Comparison of ENCODE assay signal across 12 cellular contexts in the genomic region with DNA sequence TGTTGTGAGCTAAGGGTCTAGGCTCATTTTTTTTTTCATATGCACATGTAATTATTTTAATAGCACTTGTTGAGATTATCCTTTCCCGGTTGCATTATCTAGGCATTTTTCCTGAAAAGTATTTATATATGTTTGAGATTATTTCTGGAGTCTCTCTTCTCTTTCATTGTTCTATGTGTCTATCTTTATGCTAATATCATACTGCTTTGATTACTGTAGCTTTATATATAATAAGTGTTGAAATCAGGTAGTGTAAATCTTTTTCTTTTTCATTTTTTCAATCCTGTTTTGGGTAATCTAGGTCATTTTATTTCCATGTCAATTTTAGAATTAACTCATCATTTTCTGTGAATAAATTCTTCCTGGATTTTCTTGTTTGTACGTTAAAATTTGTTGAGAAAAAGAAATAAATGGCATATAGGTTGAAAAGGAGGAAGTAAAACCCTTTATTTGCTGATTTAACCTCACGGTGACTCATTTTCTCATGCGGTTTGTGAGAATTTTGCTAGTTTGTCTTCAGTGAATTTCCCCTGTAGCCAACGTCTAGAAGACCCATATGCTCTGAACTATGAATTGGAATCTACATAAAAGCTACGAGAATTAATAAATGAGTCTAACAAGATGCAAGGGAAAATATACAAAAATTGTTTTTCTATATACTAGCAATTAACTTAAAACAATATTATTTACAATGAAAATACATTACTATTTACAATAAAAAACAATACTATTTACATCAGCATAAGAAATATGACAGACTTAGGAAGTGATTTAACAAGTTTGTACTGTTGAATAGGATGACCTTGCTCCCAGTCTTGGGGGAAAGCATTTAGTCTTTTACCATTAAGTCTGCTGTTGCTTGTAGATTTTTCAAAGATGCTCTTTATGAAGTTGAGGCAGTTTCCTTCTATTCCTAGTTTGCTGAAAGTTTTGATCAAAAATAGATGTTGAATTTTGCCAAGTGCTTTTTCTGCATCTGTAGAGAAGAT. TPM values are rescaled to one million over a fixed set of nuclear protein-coding genes. Genes with fewer than 3 reads are reported as not detected.
A peak's percentile ranks its signal among the peaks of the same experiment; 100 is the strongest.
DNase-seq lines count a peak whose midpoint lies in the region; ATAC-seq lines count a peak whose summit lies in the region.
"Had no signal": no experiment of that assay in that cellular context is flagged by ENCODE, and none has a peak within 500 bp of the region (broad histone marks: within the 10 kb centered on the region; RNA-seq: fewer than 3 reads in every experiment).

No MANE protein-coding gene starts in this region.

- DNase-seq in epidermal melanocyte (ENCODE audit: insufficient read length, low spot score) (no peak), left cardiac atrium (no peak), left ventricle myocardium superior (no peak)
- DNase-seq in stimulated activated CD8-positive, alpha-beta memory T cell treated with anti-CD3 and anti-CD28 coated beads, Interleukin-4, amount 100 ng/mL, for 48 hours = no peak
- DNase-seq: activated CD4-positive, CD25-positive, alpha-beta regulatory T cell; MM.1S had no signal

- H3K4me3 Mint-ChIP-seq in activated T-helper 17 cell treated with anti-CD3 and anti-CD28 coated beads, Interleukin-2, amount 50 U/mL, for 72 hours = no peak overlapping the region
- H3K4me3 Mint-ChIP-seq: central memory CD8-positive, alpha-beta T cell had no signal

- ATAC-seq in GM18517 (IDR thresholded peaks at IDR 0.05; ENCODE audit: unreplicated experiment) (peak; percentile 93), GM21717 (IDR thresholded peaks at IDR 0.05; ENCODE audit: unreplicated experiment) (peak; percentile 87), HG03469 (IDR thresholded peaks at IDR 0.05; ENCODE audit: unreplicated experiment) (peak; percentile 91), left cardiac atrium (no peak), left ventricle myocardium superior (no peak)
- peak; percentile 26 for ATAC-seq in activated T-helper 17 cell treated with anti-CD3 and anti-CD28 coated beads, Interleukin-2, amount 50 U/mL, for 72 hours (replicated peaks)

- peaks cover 8% of the 10 kb centered on the region for H3K9me3 Mint-ChIP-seq in activated T-helper 17 cell treated with anti-CD3 and anti-CD28 coated beads, Interleukin-2, amount 50 U/mL, for 72 hours

- intact Hi-C loops in left cardiac atrium (cut with DNase I) (no loop called here), left ventricle myocardium superior (cut with micrococcal nuclease) (no loop called here)

- no peaks in the 10 kb centered on the region for H3K4me1 Mint-ChIP-seq in activated T-helper 17 cell treated with anti-CD3 and anti-CD28 coated beads, Interleukin-2, amount 50 U/mL, for 72 hours
- H3K4me1 Mint-ChIP-seq: central memory CD8-positive, alpha-beta T cell had no signal

- no peak overlapping the region for H3K27ac Mint-ChIP-seq in activated T-helper 17 cell treated with anti-CD3 and anti-CD28 coated beads, Interleukin-2, amount 50 U/mL, for 72 hours

- H3K27me3 Mint-ChIP-seq in activated T-helper 17 cell treated with anti-CD3 and anti-CD28 coated beads, Interleukin-2, amount 50 U/mL, for 72 hours = peaks cover 7% of the 10 kb centered on the region

- no peaks in the 10 kb centered on the region for H3K36me3 Mint-ChIP-seq in activated T-helper 17 cell treated with anti-CD3 and anti-CD28 coated beads, Interleukin-2, amount 50 U/mL, for 72 hours (ENCODE audit: low read depth)

RNA-seq across cellular contexts. Expression of a gene that starts 54.7 kb away (rescaled TPM):
- total RNA-seq in activated T-helper 17 cell treated with anti-CD3 and anti-CD28 coated beads, Interleukin-2, amount 50 U/mL, for 72 hours = not detected
- total RNA-seq in left cardiac atrium = under 1 TPM; 0.32 to 0.60 TPM
- total RNA-seq in left ventricle myocardium superior = not detected
- total RNA-seq: thoracic aorta had no signal

Comparison
In these comparisons a context has a peak if more than half of its experiments do, and no peak if none do; other contexts are left out.
1. ATAC-seq: peak in GM18517 (single experiment), GM21717 (single experiment), HG03469 (single experiment) and activated T-helper 17 cell treated with anti-CD3 and anti-CD28 coated beads, Interleukin-2, amount 50 U/mL, for 72 hours (single experiment); none in left cardiac atrium (0 of 2) and left ventricle myocardium superior (single experiment).